In the genomic region with DNA sequence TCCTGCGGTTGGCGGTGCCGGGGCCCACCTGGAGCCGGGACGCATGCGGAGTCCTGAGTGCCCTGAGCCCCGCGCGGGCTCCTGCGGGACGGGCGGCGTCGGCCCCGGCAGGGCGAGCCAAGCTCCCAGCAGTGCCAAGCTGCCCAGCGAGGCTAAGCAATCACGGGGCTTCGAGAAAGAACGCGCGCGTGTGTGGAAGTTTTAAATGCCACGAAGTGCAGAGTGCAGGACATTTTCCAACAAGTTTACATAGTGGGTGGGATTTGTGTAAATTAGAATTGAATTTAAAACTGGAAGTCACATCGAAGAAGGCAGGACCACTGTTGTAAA, we compare ENCODE assay signal across 9 cellular contexts. TPM values are rescaled to one million over a fixed set of nuclear protein-coding genes. Genes with fewer than 3 reads are reported as not detected.
DNase-seq lines count a peak whose midpoint lies in the region; ATAC-seq and TF ChIP-seq lines count a peak whose summit lies in the region.
"Had no signal": no experiment of that assay in that cellular context is flagged by ENCODE, and none has a peak within 500 bp of the region (broad histone marks: within the 10 kb centered on the region; RNA-seq: fewer than 3 reads in every experiment).

No MANE protein-coding gene starts in this region.

- no peak overlapping the region for H3K27ac Mint-ChIP-seq in T-helper 2 cell treated with Interferon-gamma antibody and Interleukin-4, amounts not matched to agents 5 μg/mL and 100 μg/mL, for 36 hours
- no peak overlapping the region for H3K27ac Mint-ChIP-seq in MCF 10A (ENCODE audit: low read depth, unreplicated experiment)

- H3K27me3 ChIP-seq in left lung (peaks cover 0 to 13% of the 10 kb centered on the region in 2 donors), testis (no peaks in the 10 kb centered on the region)

- H3K27ac ChIP-seq in left lung (peak overlapping the region in 1 of 2 donors; percentile 81), testis (peak overlapping the region; percentile 42 to 76)

- H3K4me1 Mint-ChIP-seq in T-helper 2 cell treated with Interferon-gamma antibody and Interleukin-4, amounts not matched to agents 5 μg/mL and 100 μg/mL, for 36 hours (ENCODE audit: low read depth), result peaks cover 28% of the 10 kb centered on the region
- H3K4me1 Mint-ChIP-seq in MCF 10A (ENCODE audit: insufficient read depth, unreplicated experiment), result no peaks in the 10 kb centered on the region

- ATAC-seq in left lung, result no peak

- no peak for DNase-seq in T-helper 2 cell treated with Interferon-gamma antibody and Interleukin-4, amounts not matched to agents 5 μg/mL and 100 μg/mL, for 36 hours (ENCODE audit: low spot score)
- DNase-seq in T-helper 2 cell (no peak), MCF 10A (ENCODE audit: unreplicated experiment) (no peak), left lung (no peak), testis (no peak), cerebellar cortex (ENCODE audit: low spot score) (no peak), RPMI8226 (no peak), T1000 (lab: John Stamatoyannopoulos, UW) (no peak)

- TF ChIP-seq CTCF in MCF 10A (IDR thresholded peaks at IDR 0.05; ENCODE audit: unreplicated experiment) (no peak), left lung (IDR thresholded peaks at IDR 0.05) (no peak), testis (IDR thresholded peaks at IDR 0.05) (no peak)

- H3K9me3 ChIP-seq in left lung (peaks cover 0 to under 1% of the 10 kb centered on the region in 2 donors), testis (no peaks in the 10 kb centered on the region)
- H3K9me3 ChIP-seq: BE2C had no signal

- H3K4me1 ChIP-seq in left lung (peaks cover 0 to 10% of the 10 kb centered on the region in 2 donors), testis (no peaks in the 10 kb centered on the region)
- H3K4me1 ChIP-seq: BE2C had no signal

- peak overlapping the region; percentile 58 for H3K4me3 Mint-ChIP-seq in T-helper 2 cell treated with Interferon-gamma antibody and Interleukin-4, amounts not matched to agents 5 μg/mL and 100 μg/mL, for 36 hours
- H3K4me3 Mint-ChIP-seq in MCF 10A (ENCODE audit: unreplicated experiment), result peak overlapping the region; percentile 73

- no peak for TF ChIP-seq POLR2A in testis (IDR thresholded peaks at IDR 0.05)

- H3K9me3 Mint-ChIP-seq in T-helper 2 cell treated with Interferon-gamma antibody and Interleukin-4, amounts not matched to agents 5 μg/mL and 100 μg/mL, for 36 hours, result no peaks in the 10 kb centered on the region
- no peaks in the 10 kb centered on the region for H3K9me3 Mint-ChIP-seq in MCF 10A (ENCODE audit: unreplicated experiment)

- BruUV-seq in MCF 10A (replicated peaks; lab: Mats Ljungman, UMichigan), result no TSS peak

- 4 to 9% methylated on average over 19 to 24 of the region's 25 CpGs for WGBS in testis, 2 donors

- intact Hi-C loops in MCF 10A (cut with micrococcal nuclease) (no loop called here), left lung (cut with DNase I) (no loop called here), testis (cut with DNase I; ENCODE audit: low total_unique reads) (no loop called here)

- H3K4me3 ChIP-seq in left lung (peak overlapping the region; percentile 64 to 66), testis (peak overlapping the region; percentile 75 to 83)

- peaks cover 3% of the 10 kb centered on the region for H3K27me3 Mint-ChIP-seq in T-helper 2 cell treated with Interferon-gamma antibody and Interleukin-4, amounts not matched to agents 5 μg/mL and 100 μg/mL, for 36 hours (ENCODE audit: low read depth)
- H3K27me3 Mint-ChIP-seq in MCF 10A (ENCODE audit: insufficient read depth, unreplicated experiment), result no peaks in the 10 kb centered on the region

- CTCF ChIA-PET in MCF 10A (lab: Yijun Ruan, JAX), result no interaction called here

- H3K36me3 ChIP-seq in left lung, result peaks cover 0 to 7% of the 10 kb centered on the region in 2 donors
- no peaks in the 10 kb centered on the region for H3K36me3 ChIP-seq in testis (ENCODE audit: low read depth, missing control alignments)
- H3K36me3 ChIP-seq: BE2C had no signal

- POLR2A ChIA-PET in MCF 10A (lab: Yijun Ruan, JAX), result interaction anchor here (1.7 kb wide), 1 partner anchor 10 kb away, joined by 7 read pairs; no protein-coding TSS in a partner anchor

- peaks cover 14% of the 10 kb centered on the region for H3K36me3 Mint-ChIP-seq in T-helper 2 cell treated with Interferon-gamma antibody and Interleukin-4, amounts not matched to agents 5 μg/mL and 100 μg/mL, for 36 hours (ENCODE audit: low read depth)
- no peaks in the 10 kb centered on the region for H3K36me3 Mint-ChIP-seq in MCF 10A (ENCODE audit: insufficient read depth, unreplicated experiment)

RNA-seq across cellular contexts. Expression of a gene that starts 0.6 kb away (rescaled TPM):
- total RNA-seq in MCF 10A (2022), result 0.89 and 1.7 TPM in 2 replicates
- total RNA-seq in left lung, result 100 to 1,000 TPM; 194 to 708 TPM
- 10 to 100 TPM; 22.5 to 38.0 TPM for total RNA-seq in testis
- 9.3 TPM for polyA plus RNA-seq in testis (ENCODE audit: insufficient read depth, low read depth, low replicate concordance)
